4 cellular contexts compared by ENCODE assay signal in genomic region chr7:5195157-5195556, GRCh38.
"Had no signal": no experiment of that assay in that cellular context is flagged by ENCODE, and none has a peak within 500 bp of the region (broad histone marks: within the 10 kb centered on the region; RNA-seq: fewer than 3 reads in every experiment).

No MANE protein-coding gene starts in this region.

- H3K4me3 Mint-ChIP-seq: GM23338, H9, IgD-negative memory B cell had no signal

- ATAC-seq: GM23338 had no signal

- H3K27ac Mint-ChIP-seq: GM23338, H9, IgD-negative memory B cell had no signal

- DNase-seq: H9, HCEC 1CT had no signal

- H3K4me3 ChIP-seq: GM23338 had no signal

- H3K9me3 Mint-ChIP-seq: GM23338, H9, IgD-negative memory B cell had no signal

- H3K27me3 Mint-ChIP-seq: IgD-negative memory B cell had no signal
